18 cellular contexts compared by ENCODE assay signal in the genomic region with DNA sequence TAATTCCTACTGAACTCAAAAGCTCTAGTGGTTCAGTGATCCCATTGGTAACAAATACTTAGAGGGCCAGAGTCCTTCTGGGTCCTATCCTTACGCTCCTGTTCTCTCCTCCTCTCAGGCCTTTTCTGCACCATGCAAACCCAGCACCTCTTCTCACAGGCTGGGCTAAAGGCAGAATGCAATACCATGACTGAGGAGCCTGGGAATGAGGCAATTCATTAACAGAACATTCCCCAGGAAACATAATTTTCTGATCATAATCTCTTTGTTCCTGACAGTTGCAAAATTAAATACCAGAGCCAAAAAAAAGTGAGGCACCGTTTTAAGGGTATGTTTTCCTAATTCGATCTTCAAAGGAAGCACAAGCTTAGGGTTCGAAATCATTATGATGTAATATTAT. TPM values are rescaled to one million over a fixed set of nuclear protein-coding genes. Genes with fewer than 3 reads are reported as not detected.
"Had no signal": no experiment of that assay in that cellular context is flagged by ENCODE, and none has a peak within 500 bp of the region (broad histone marks: within the 10 kb centered on the region; RNA-seq: fewer than 3 reads in every experiment).

No MANE protein-coding gene starts in this region.

- H3K36me3 ChIP-seq: ovary, tibial artery, uterus had no signal

- H3K4me1 ChIP-seq: uterus had no signal

- H3K9me3 ChIP-seq: ovary, tibial artery, uterus had no signal

- H3K27ac ChIP-seq: dorsolateral prefrontal cortex, ovary, tibial artery, uterus had no signal

- FAIRE-seq: bronchial epithelial cell had no signal

- DNase-seq: activated CD4-positive, CD25-positive, alpha-beta regulatory T cell; activated CD8-positive, alpha-beta memory T cell treated with anti-CD3 and anti-CD28 coated beads, Interleukin-2, amount 50 U/mL, for 48 hours; activated gamma-delta T cell; activated naive CD8-positive, alpha-beta T cell treated with anti-CD3 and anti-CD28 coated beads for 36 hours; activated T-cell treated with anti-CD3 and anti-CD28 coated beads, Interleukin-2, amount 50 U/mL, for 72 hours; aorta; dorsolateral prefrontal cortex; endodermal cell; erythroblast; naive thymus-derived CD4-positive, alpha-beta T cell; ovary; stimulated activated CD4-positive, alpha-beta T cell treated with anti-CD3 and anti-CD28 coated beads, Interleukin-2, amount 100 ng/mL, for 48 hours; tibial artery; uterus had no signal

- H3K4me3 ChIP-seq: dorsolateral prefrontal cortex, lung, ovary, tibial artery, uterus had no signal

- ATAC-seq: activated T-cell treated with anti-CD3 and anti-CD28 coated beads, Interleukin-2, amount 50 U/mL, for 72 hours; naive thymus-derived CD4-positive, alpha-beta T cell; stimulated activated memory B cell treated with anti-CD40 and anti-IgM and Interleukin-4, amounts not matched to agents 10 μg/mL and 1 μg/mL and 100 μg/mL, for 72 hours had no signal

- H3K27me3 ChIP-seq: dorsolateral prefrontal cortex, ovary, tibial artery, uterus had no signal

RNA-seq across cellular contexts. Expression of gene SORBS2, which starts 9.0 kb away (rescaled TPM):
- total RNA-seq: activated CD4-positive, alpha-beta T cell treated with anti-CD3 and anti-CD28 coated beads, Interleukin-2, amount 10 ng/mL, durations not matched to agents 24 days and 14 days; activated naive CD8-positive, alpha-beta T cell treated with anti-CD3 and anti-CD28 coated beads for 36 hours had no signal
- polyA plus RNA-seq: naive thymus-derived CD4-positive, alpha-beta T cell had no signal
